Comparison of ENCODE assay signal across 30 cellular contexts in genomic region chr21:38664315-38664714, GRCh38.
"Had no signal": no experiment of that assay in that cellular context is flagged by ENCODE, and none has a peak within 500 bp of the region (broad histone marks: within the 10 kb centered on the region; RNA-seq: fewer than 3 reads in every experiment).

No MANE protein-coding gene starts in this region.

- H3K4me3 ChIP-seq: adrenal gland, body of pancreas, breast epithelium, PC-9 had no signal

- FAIRE-seq: astrocyte, RCC 7860 had no signal

- DNase-seq: activated CD4-positive, alpha-beta T cell treated with anti-CD3 and anti-CD28 coated beads for 36 hours; activated CD4-positive, alpha-beta T cell treated with anti-CD3 and anti-CD28 coated beads, Interleukin-2, amount 10 ng/mL, durations not matched to agents 7 days and 5 days; activated CD4-positive, alpha-beta T cell treated with anti-CD3 and anti-CD28 coated beads, Interleukin-2, amount 50 U/mL, for 48 hours; activated CD8-positive, alpha-beta T cell treated with anti-CD3 and anti-CD28 coated beads, Interleukin-2, amount 10 ng/mL, durations not matched to agents 7 days and 5 days; activated gamma-delta T cell treated with Interleukin-2 at 50 U/mL for 16 hours; activated naive CD4-positive, alpha-beta T cell treated with anti-CD3 and anti-CD28 coated beads for 36 hours; activated T-cell treated with anti-CD3 and anti-CD28 coated beads, Interleukin-2, amount 50 U/mL, for 4 hours; adrenal gland; body of pancreas; cerebellar nuclear complex; NCI-H1092 treated with DMSO at 0.1 percent for 48 hours; NCI-H1417; NCI-H1694; NCI-H2029 treated with DMSO at 0.1 percent for 48 hours; NCI-H2107; NCI-H2171; NCI-H510A; NCI-H748 treated with DMSO at 0.1 percent for 48 hours; NK-92 treated with Interleukin-12 subunit alpha and Interleukin-12 subunit beta, amount 100 ng/mL, for 24 hours; PC-9; SIG-M5; SW 1271; T-helper 1 cell; T-helper 2 cell; T-helper 9 cell had no signal

- H3K9me3 ChIP-seq: adrenal gland, body of pancreas, breast epithelium had no signal

- H3K4me1 ChIP-seq: adrenal gland had no signal

- H3K36me3 ChIP-seq: adrenal gland, breast epithelium had no signal

- H3K4me2 ChIP-seq: KMS-11, PC-9 had no signal

- H3K27ac ChIP-seq: adrenal gland, body of pancreas, KMS-11, PC-9, RWPE1 had no signal

- H3K9ac ChIP-seq: KMS-11 had no signal

- H2AFZ ChIP-seq: PC-9 had no signal
